Comparison of ENCODE assay signal across 14 cellular contexts in genomic region chr10:92834331-92834730, GRCh38. TPM values are rescaled to one million over a fixed set of nuclear protein-coding genes. Genes with fewer than 3 reads are reported as not detected.
A peak's percentile ranks its signal among the peaks of the same experiment; 100 is the strongest.
DNase-seq lines count a peak whose midpoint lies in the region; ATAC-seq and TF ChIP-seq lines count a peak whose summit lies in the region.
"Had no signal": no experiment of that assay in that cellular context is flagged by ENCODE, and none has a peak within 500 bp of the region (broad histone marks: within the 10 kb centered on the region; RNA-seq: fewer than 3 reads in every experiment).

No MANE protein-coding gene starts in this region.

- no peaks in the 10 kb centered on the region for H3K9me3 ChIP-seq in IMR-90 (ENCODE audit: control insufficient read depth, insufficient read depth, low read length)
- H3K9me3 ChIP-seq in lower lobe of right lung = no peaks in the 10 kb centered on the region
- H3K9me3 ChIP-seq in testis = no peaks in the 10 kb centered on the region
- H3K9me3 ChIP-seq: BE2C had no signal

- H3K27ac ChIP-seq in IMR-90 (ENCODE audit: insufficient read depth, low read length) = peak overlapping the region; percentile 90; the same call in 1 of the 2 replicates
- no peak overlapping the region for H3K27ac ChIP-seq in lower lobe of right lung
- peak overlapping the region; percentile 11 to 63 for H3K27ac ChIP-seq in testis
- no peak overlapping the region for H3K27ac ChIP-seq in dorsolateral prefrontal cortex

- H3K4me1 Mint-ChIP-seq in chondrocyte (ENCODE audit: low read depth) = peaks cover 36% of the 10 kb centered on the region

- no peak for TF ChIP-seq RAD21 in IMR-90 (IDR thresholded peaks at IDR 0.05; ENCODE audit: low read length)

- no TSS peak for BruUV-seq in IMR-90 (replicated peaks; lab: Mats Ljungman, UMichigan)

- H4K91ac ChIP-seq in IMR-90 (ENCODE audit: insufficient read depth, low read depth, low read length) = peak overlapping the region; percentile 91

- in situ Hi-C loops in IMR-90 (cut with MboI; ENCODE audit: low sequenced_read_pairs) = no loop called here

- peak overlapping the region; percentile 94 for H3K14ac ChIP-seq in IMR-90 (replicated peaks; ENCODE audit: low read depth, low read length)

- WGBS in IMR-90 (ENCODE audit: extremely low coverage in 2 of 2, insufficient read length in 1 of 2), 2 experiments = no CpG with 5 or more reads among the region's 3 CpGs
- 28 to 35% methylated on average over 3 of the region's 3 CpGs for WGBS in testis, 2 donors

- POLR2A ChIA-PET in IMR-90 (lab: Charles Lee; ENCODE audit: unreplicated experiment) = interaction anchor here (0.5 to 1.3 kb wide), 3 partner anchors 10 to 901 kb away, joined by 3 read pairs; no protein-coding TSS in a partner anchor

- no peak overlapping the region for H3K4me3 Mint-ChIP-seq in chondrocyte (ENCODE audit: unreplicated experiment)
- H3K4me3 Mint-ChIP-seq: CD8-positive, alpha-beta T cell; H9 had no signal

- H3K9me1 ChIP-seq in IMR-90 (ENCODE audit: insufficient read depth, low read length) = peaks cover 13% of the 10 kb centered on the region; the same call in 1 of the 2 replicates

- H2AK5ac ChIP-seq in IMR-90 (ENCODE audit: low read depth, low read length) = peak overlapping the region; percentile 70; the same call in 1 of the 2 replicates

- intact Hi-C loops in IMR-90 (cut with micrococcal nuclease) (loop anchor here (5.0 kb wide), 1 partner anchor 242 kb away; the partner anchor contains the start of gene KIF11), lower lobe of right lung (cut with DNase I) (no loop called here), testis (cut with DNase I; ENCODE audit: low total_unique reads) (no loop called here), dorsolateral prefrontal cortex (cut with DNase I) (loop anchor here in 1 of 2 donors (10.0 kb wide), 1 partner anchor 140 kb away; no protein-coding TSS in a partner anchor)

- TF ChIP-seq POLR2A in IMR-90 (IDR thresholded peaks at IDR 0.05; ENCODE audit: low read depth, low read length) (no peak), testis (IDR thresholded peaks at IDR 0.05) (no peak)

- H3K27ac Mint-ChIP-seq in chondrocyte (ENCODE audit: unreplicated experiment) = peak overlapping the region; percentile 19
- H3K27ac Mint-ChIP-seq: CD8-positive, alpha-beta T cell; H9 had no signal

- H3K9ac ChIP-seq in IMR-90 (ENCODE audit: low read depth, low read length) = no peak overlapping the region; the same call in 1 of the 2 replicates

- H3K4me3 ChIP-seq in IMR-90 (ENCODE audit: insufficient read depth, low read depth, low read length) = no peak overlapping the region
- peak overlapping the region; percentile 48 for H3K4me3 ChIP-seq in lower lobe of right lung
- H3K4me3 ChIP-seq in testis = no peak overlapping the region
- no peak overlapping the region for H3K4me3 ChIP-seq in dorsolateral prefrontal cortex

- CTCF ChIA-PET in IMR-90 (lab: Yijun Ruan, JAX) = interaction anchor here (0.9 to 2.0 kb wide), 4 partner anchors 9 to 263 kb away, joined by 3 to 11 read pairs (median 5); no protein-coding TSS in a partner anchor

- ATAC-seq in IMR-90 (ENCODE audit: low read depth) (peak; percentile 34; the same call in 1 of the 2 replicates), lower lobe of right lung (no peak), HG03520 (IDR thresholded peaks at IDR 0.05; ENCODE audit: unreplicated experiment) (no peak)
- ATAC-seq: CD8-positive, alpha-beta T cell had no signal

- dilution Hi-C loops in IMR-90 (cut with HindIII; ENCODE audit: low sequenced_read_pairs, unreplicated experiment) = no loop called here

- H3K36me3 ChIP-seq in IMR-90 (ENCODE audit: control insufficient read depth, insufficient read depth, low read length) (no peaks in the 10 kb centered on the region), lower lobe of right lung (no peaks in the 10 kb centered on the region), testis (ENCODE audit: low read depth, missing control alignments) (no peaks in the 10 kb centered on the region)
- H3K36me3 ChIP-seq: BE2C had no signal

- peak overlapping the region; percentile 73; the same call in 1 of the 2 replicates for H3K56ac ChIP-seq in IMR-90 (ENCODE audit: extremely low read depth, insufficient read depth, low read length)

- H4K5ac ChIP-seq in IMR-90 (ENCODE audit: low read depth, low read length) = peak overlapping the region; percentile 97

- DNase-seq in IMR-90 (peak; percentile 41), chondrocyte (ENCODE audit: low spot score) (no peak), lower lobe of right lung (no peak), testis (no peak), dorsolateral prefrontal cortex (no peak)
- DNase-seq in stimulated activated CD4-positive, alpha-beta T cell treated with anti-CD3 and anti-CD28 coated beads, Interleukin-12 subunit alpha, Interleukin-12 subunit beta, amount 100 ng/mL, for 4 hours = no peak
- DNase-seq: ACHN; BE2C; CD8-positive, alpha-beta T cell; H9; NCI-H1417; NCI-H2081; NCI-H510A treated with DMSO at 0.1 percent for 48 hours had no signal

- H3K4me1 ChIP-seq in IMR-90 (ENCODE audit: control insufficient read depth, insufficient read depth, low read length) (peaks cover 24% of the 10 kb centered on the region), lower lobe of right lung (peaks cover 9% of the 10 kb centered on the region), testis (peaks cover 30% of the 10 kb centered on the region)

- H2BK15ac ChIP-seq in IMR-90 (ENCODE audit: low read depth, low read length) = peak overlapping the region; percentile 97; the same call in 1 of the 3 replicates

- peak overlapping the region; percentile 97 for H3K18ac ChIP-seq in IMR-90 (ENCODE audit: low read depth, low read length)

- H3K9me3 Mint-ChIP-seq in chondrocyte (ENCODE audit: low read depth) = no peaks in the 10 kb centered on the region
- H3K9me3 Mint-ChIP-seq: CD8-positive, alpha-beta T cell; H9 had no signal

- H2BK5ac ChIP-seq in IMR-90 (ENCODE audit: low read depth, low read length, poor library complexity, severe bottlenecking) = peak overlapping the region; percentile 94

- peak overlapping the region; percentile 99 for H2BK120ac ChIP-seq in IMR-90 (ENCODE audit: low read depth, low read length)

- H3K27me3 ChIP-seq in IMR-90 (ENCODE audit: control insufficient read depth, insufficient read depth, low read length) = no peaks in the 10 kb centered on the region
- H3K27me3 ChIP-seq in lower lobe of right lung (ENCODE audit: low read depth) = no peaks in the 10 kb centered on the region
- H3K27me3 ChIP-seq in testis = no peaks in the 10 kb centered on the region
- peaks cover 0 to 3% (median 0%) of the 10 kb centered on the region in 45 donors for H3K27me3 ChIP-seq in dorsolateral prefrontal cortex
- H3K27me3 ChIP-seq: BE2C had no signal

- peak overlapping the region; percentile 94; the same call in 1 of the 2 replicates for H3K23ac ChIP-seq in IMR-90 (ENCODE audit: low read depth, low read length)

- H2AK9ac ChIP-seq in IMR-90 (replicated peaks; ENCODE audit: low read depth, low read length, poor library complexity) = no peak overlapping the region

- H3K27me3 Mint-ChIP-seq in chondrocyte (ENCODE audit: low read depth) = no peaks in the 10 kb centered on the region

- peak overlapping the region; percentile 86 for H3K4ac ChIP-seq in IMR-90 (ENCODE audit: low read depth, low read length)

- peaks cover 0 to 3% of the 10 kb centered on the region in 2 experiments; a peak in 1 of 4 replicates for H3K79me1 ChIP-seq in IMR-90 (ENCODE audit: low read depth in 1 of 2, low read length in 2 of 2)

- peak overlapping the region; percentile 100 for H2BK20ac ChIP-seq in IMR-90 (ENCODE audit: low read depth, low read length)

- H4K8ac ChIP-seq in IMR-90 (ENCODE audit: low read depth in 2 of 2, low read length in 2 of 2) = peak overlapping the region; percentile 37 to 94

- no peaks in the 10 kb centered on the region for H3K36me3 Mint-ChIP-seq in chondrocyte (ENCODE audit: low read depth)
- H3K36me3 Mint-ChIP-seq: CD8-positive, alpha-beta T cell had no signal

- TF ChIP-seq CTCF in IMR-90 (conservative IDR thresholded peaks at IDR 0.05; ENCODE audit: low read depth, low read length) (no peak), chondrocyte (IDR thresholded peaks at IDR 0.05) (no peak), lower lobe of right lung (IDR thresholded peaks at IDR 0.05) (no peak), testis (IDR thresholded peaks at IDR 0.05) (no peak), dorsolateral prefrontal cortex (IDR thresholded peaks at IDR 0.05 in 54 of 56, conservative IDR thresholded peaks at IDR 0.05 in 2 of 56; ENCODE audit: low read depth in 1 of 56, partially characterized antibody in 56 of 56) (no peak)

- H3K4me2 ChIP-seq in IMR-90 (ENCODE audit: low read depth, low read length) = peak overlapping the region; percentile 59; the same call in 1 of the 2 replicates

- no peaks in the 10 kb centered on the region for H4K20me1 ChIP-seq in IMR-90 (ENCODE audit: insufficient read depth, low read length)

- H2AFZ ChIP-seq in IMR-90 (replicated peaks; ENCODE audit: low read length, poor library complexity) = no peak overlapping the region

TF ChIP-seq in IMR-90, 13 proteins besides CTCF, POLR2A, EP300 and RAD21:
- no peak for TF ChIP-seq ELK1 (IDR thresholded peaks at IDR 0.05; ENCODE audit: borderline replicate concordance, low read depth, low read length)
- TF ChIP-seq MXI1 (IDR thresholded peaks at IDR 0.05; ENCODE audit: borderline replicate concordance, low read depth, low read length) = no peak
- TF ChIP-seq MAFK (IDR thresholded peaks at IDR 0.05; ENCODE audit: low read depth, low read length) = no peak
- TF ChIP-seq NFE2L2 (IDR thresholded peaks at IDR 0.05; ENCODE audit: low read depth, low read length) = no peak
- TF ChIP-seq RFX5 (IDR thresholded peaks at IDR 0.05; ENCODE audit: low read depth, low read length) = no peak
- no peak for TF ChIP-seq RCOR1 (IDR thresholded peaks at IDR 0.05; ENCODE audit: insufficient replicate concordance, low read length)
- TF ChIP-seq BHLHE40 (IDR thresholded peaks at IDR 0.05; ENCODE audit: low read depth, low read length) = no peak

RNA-seq across cellular contexts. Expression of gene EXOC6, which starts 14.0 kb away (rescaled TPM):
- total RNA-seq in IMR-90 (2012; rRNA removed) (11.5 and 29.2 TPM in 2 replicates), chondrocyte (7.0 to 7.2 TPM (median 7.0 TPM) in 3 replicates), lower lobe of right lung (19.6 TPM), testis (10 to 100 TPM; 28.0 to 38.5 TPM), dorsolateral prefrontal cortex (10 to 100 TPM; 14.7 to 38.5 (median 27.0) TPM)
- polyA plus RNA-seq in IMR-90 (2012; rRNA removed) (3.8 and 4.5 TPM in 2 replicates), testis (ENCODE audit: insufficient read depth, low read depth, low replicate concordance) (13.3 TPM)
- polyA plus RNA-seq in IMR-90 (2012; cell fraction: cytosol; rRNA removed) = 0.80 and 1.0 TPM in 2 replicates
- polyA plus RNA-seq in IMR-90 (2012; cell fraction: nucleus; rRNA removed; ENCODE audit: low replicate concordance) = 0.49 and 4.0 TPM in 2 replicates

Comparison
In these comparisons a context has a peak if more than half of its experiments do, and no peak if none do; other contexts are left out.
1. H3K27ac ChIP-seq: peak in IMR-90 (single experiment) and testis (2 of 2); none in lower lobe of right lung (single experiment) and dorsolateral prefrontal cortex (0 of 59).